In the genomic region with DNA sequence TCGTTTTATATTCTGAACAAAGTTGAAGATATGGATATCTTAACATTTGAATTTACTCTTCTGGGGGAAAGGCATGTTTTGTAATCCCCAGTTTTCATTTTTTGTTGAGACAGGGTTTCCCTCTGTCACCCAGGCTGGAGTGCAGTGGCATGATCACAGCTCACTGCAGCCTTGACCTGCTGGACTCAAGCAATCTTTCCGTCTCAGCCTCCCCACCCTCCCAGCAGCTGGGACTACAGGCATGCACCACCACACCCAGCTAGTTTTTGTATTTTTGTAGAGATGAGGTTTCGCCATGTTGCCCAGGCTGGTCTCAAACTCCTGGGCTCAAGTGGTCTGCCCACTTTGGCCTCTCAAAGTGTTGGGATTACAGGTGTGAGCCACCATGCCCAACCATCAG, we compare ENCODE assay signal across 11 cellular contexts. TPM values are rescaled to one million over a fixed set of nuclear protein-coding genes. Genes with fewer than 3 reads are reported as not detected.
DNase-seq lines count a peak whose midpoint lies in the region; ATAC-seq and TF ChIP-seq lines count a peak whose summit lies in the region.
"Not testable (repeated sequence)": the region's sequence is repeated elsewhere in the genome, so short reads cannot be mapped to it uniquely, and the experiment has no call there.
"Had no signal": no experiment of that assay in that cellular context is flagged by ENCODE, and none has a peak within 500 bp of the region (broad histone marks: within the 10 kb centered on the region; RNA-seq: fewer than 3 reads in every experiment).

No MANE protein-coding gene starts in this region.

- not testable (repeated sequence) for H3K9ac ChIP-seq in HUES64 (ENCODE audit: low read depth, low read length); trophoblast cell (ENCODE audit: low read length)
- H3K9ac ChIP-seq in mesenchymal stem cell (ENCODE audit: low read length): peak overlapping the region; percentile 94

- H3K79me2 ChIP-seq in trophoblast cell (ENCODE audit: control insufficient read depth, insufficient read depth, low read length, poor library complexity): peaks cover 14% of the 10 kb centered on the region

- H3K9me3 ChIP-seq in BE2C; HUES64 (ENCODE audit: insufficient read depth, low read depth, low read length); heart left ventricle; mesenchymal stem cell (ENCODE audit: control insufficient read depth, low read length); trophoblast cell (ENCODE audit: insufficient read depth, low read depth, low read length): not testable (repeated sequence)

- H3K4me3 ChIP-seq in BE2C (ENCODE audit: low read depth, low read length) (peak overlapping the region; percentile 98), HUES64 (ENCODE audit: low read length) (peak overlapping the region; percentile 42), choroid plexus epithelial cell (ENCODE audit: low read depth, low read length) (peak overlapping the region; percentile 72), heart left ventricle (peak overlapping the region; percentile 15 to 88 (median 71)), mesenchymal stem cell (ENCODE audit: insufficient read depth in 1 of 2, low read depth in 1 of 2, low read length in 2 of 2) (peak overlapping the region in 1 of 2 experiments; percentile 84)
- not testable (repeated sequence) for H3K4me3 ChIP-seq in trophoblast cell (ENCODE audit: low read depth, low read length)

- not testable (repeated sequence) for H3K4me1 ChIP-seq in BE2C; mesenchymal stem cell (ENCODE audit: control insufficient read depth, insufficient read depth, low read depth, low read length)
- peaks cover 41% of the 10 kb centered on the region for H3K4me1 ChIP-seq in HUES64 (ENCODE audit: insufficient read depth, low read length)
- peaks cover 0 to 58% (median 40%) of the 10 kb centered on the region in 12 donors for H3K4me1 ChIP-seq in heart left ventricle
- H3K4me1 ChIP-seq in trophoblast cell (ENCODE audit: control insufficient read depth in 1 of 2, insufficient read depth in 2 of 2, low read length in 2 of 2): peaks cover 29 to 32% of the 10 kb centered on the region in 2 experiments

- not testable (repeated sequence) for H3K27me3 Mint-ChIP-seq in activated B cell treated with CpG ODN at 0.5 μM for 24 hours

- 80% methylated on average over 2 of the region's 3 CpGs for WGBS in HUES64
- 27 to 44% (median 38%) methylated on average over 3 of the region's 3 CpGs for WGBS in heart left ventricle, 4 donors
- 67% methylated on average over 1 of the region's 3 CpGs for WGBS in mesenchymal stem cell
- WGBS in trophoblast cell (ENCODE audit: extremely low coverage, insufficient coverage, insufficient read length): no CpG with 5 or more reads among the region's 3 CpGs

- not testable (repeated sequence) for H3K4me2 ChIP-seq in mesenchymal stem cell (ENCODE audit: low read length, poor library complexity, severe bottlenecking)
- peak overlapping the region; percentile 48 for H3K4me2 ChIP-seq in trophoblast cell (ENCODE audit: low read length)

- H3K9me3 Mint-ChIP-seq in activated B cell treated with CpG ODN at 0.5 μM for 24 hours: not testable (repeated sequence)

- H3K4ac ChIP-seq in mesenchymal stem cell (ENCODE audit: low read depth in 1 of 2, low read length in 2 of 2): peak overlapping the region in 1 of 2 experiments; percentile 61
- peak overlapping the region; percentile 78 for H3K4ac ChIP-seq in trophoblast cell (ENCODE audit: low read depth, low read length)

- H2BK5ac ChIP-seq in mesenchymal stem cell (ENCODE audit: low read depth, low read length, poor library complexity, severe bottlenecking); trophoblast cell (ENCODE audit: low read depth, low read length, poor library complexity): not testable (repeated sequence)

- not testable (repeated sequence) for H4K12ac ChIP-seq in trophoblast cell (ENCODE audit: low read depth, low read length)

- TF ChIP-seq POLR2A in heart left ventricle (IDR thresholded peaks at IDR 0.05): not testable (repeated sequence)

- ATAC-seq in activated B cell treated with CpG ODN at 0.5 μM for 24 hours (ENCODE audit: low read depth); heart left ventricle: not testable (repeated sequence)

- H3K14ac ChIP-seq in mesenchymal stem cell (ENCODE audit: low read length in 2 of 2); trophoblast cell (ENCODE audit: low read length): not testable (repeated sequence)

- intact Hi-C loops in activated B cell treated with CpG ODN at 0.5 μM for 24 hours (cut with micrococcal nuclease): loop anchor here (10.0 kb wide), 2 partner anchors 398 to 438 kb away; partner anchors contain the start of gene BIN2
- intact Hi-C loops in heart left ventricle (cut with DNase I): loop anchor here in 5 of 10 donors (5.0 to 10.0 kb wide), 6 partner anchors 55 to 162 kb away; partner anchors contain the start of gene ATF1 (in 1 of the 5)

- DNase-seq in BE2C; activated B cell treated with CpG ODN at 0.5 μM for 24 hours; choroid plexus epithelial cell (ENCODE audit: low read depth); mesenchymal stem cell; trophoblast cell: not testable (repeated sequence)
- DNase-seq in heart left ventricle (peak in 1 of 5 donors; percentile 38), substantia nigra (lab: John Stamatoyannopoulos, UW) (peak in 4 of 49 donors; percentile 6 to 25 (median 14))

- peaks cover 51% of the 10 kb centered on the region for H3K36me3 ChIP-seq in BE2C
- H3K36me3 ChIP-seq in HUES64 (ENCODE audit: insufficient read depth, low read length); trophoblast cell (ENCODE audit: control insufficient read depth in 1 of 2, insufficient read depth in 2 of 2, low read length in 2 of 2): not testable (repeated sequence)
- H3K36me3 ChIP-seq in heart left ventricle: peaks cover 0 to 28% (median 19%) of the 10 kb centered on the region in 9 donors
- peaks cover 0 to 19% of the 10 kb centered on the region in 2 experiments for H3K36me3 ChIP-seq in mesenchymal stem cell (ENCODE audit: control insufficient read depth in 1 of 2, insufficient read depth in 2 of 2, low read depth in 1 of 2, low read length in 2 of 2)

- not testable (repeated sequence) for TF ChIP-seq CTCF in BE2C (IDR thresholded peaks at IDR 0.05; ENCODE audit: low read depth, low read length); activated B cell treated with CpG ODN at 0.5 μM for 24 hours (IDR thresholded peaks at IDR 0.05); choroid plexus epithelial cell (conservative IDR thresholded peaks at IDR 0.05; ENCODE audit: low read depth, low read length); heart left ventricle (IDR thresholded peaks at IDR 0.05)

- not testable (repeated sequence) for H3K79me1 ChIP-seq in mesenchymal stem cell (replicated peaks; ENCODE audit: low read length, poor library complexity, severe bottlenecking)
- peaks cover 37% of the 10 kb centered on the region for H3K79me1 ChIP-seq in trophoblast cell (ENCODE audit: low read length)

- not testable (repeated sequence) for H3K27me3 ChIP-seq in BE2C; HUES64 (ENCODE audit: insufficient read depth, low read length); heart left ventricle; mesenchymal stem cell (ENCODE audit: control insufficient read depth in 1 of 2, insufficient read depth in 1 of 2, low read length in 2 of 2); trophoblast cell (ENCODE audit: insufficient read depth, low read length)

- H2BK15ac ChIP-seq in mesenchymal stem cell (ENCODE audit: low read depth, poor library complexity, severe bottlenecking): not testable (repeated sequence)

- not testable (repeated sequence) for H3K27ac ChIP-seq in HUES64 (ENCODE audit: low read depth, low read length); mesenchymal stem cell (ENCODE audit: low read length, poor library complexity, severe bottlenecking); trophoblast cell (ENCODE audit: low read depth, low read length)
- peak overlapping the region in 10 of 12 donors; percentile 3 to 95 (median 88) for H3K27ac ChIP-seq in heart left ventricle
- H3K27ac ChIP-seq in substantia nigra (ENCODE audit: low read depth, low read length, poor library complexity, severe bottlenecking): peak overlapping the region; percentile 96

- H3K27ac Mint-ChIP-seq in activated B cell treated with CpG ODN at 0.5 μM for 24 hours: peak overlapping the region; percentile 98

- not testable (repeated sequence) for H2AFZ ChIP-seq in mesenchymal stem cell (ENCODE audit: low read depth, low read length)
- peak overlapping the region; percentile 54 for H2AFZ ChIP-seq in trophoblast cell (ENCODE audit: insufficient read depth, low read length, poor library complexity)

- CTCF ChIA-PET in activated B cell treated with CpG ODN at 0.5 μM for 24 hours (lab: Charles Lee): interaction anchor here (0.9 to 6.2 kb wide), 2 partner anchors 59 to 162 kb away, joined by 3 to 42 read pairs; no protein-coding TSS in a partner anchor

- H3K36me3 Mint-ChIP-seq in activated B cell treated with CpG ODN at 0.5 μM for 24 hours (ENCODE audit: low read depth): peaks cover 39% of the 10 kb centered on the region

- H2BK12ac ChIP-seq in mesenchymal stem cell (ENCODE audit: low read length in 2 of 2): not testable (repeated sequence)
- peak overlapping the region; percentile 73 for H2BK12ac ChIP-seq in trophoblast cell (ENCODE audit: low read length)

- peaks cover 82% of the 10 kb centered on the region for H3K4me1 Mint-ChIP-seq in activated B cell treated with CpG ODN at 0.5 μM for 24 hours

- not testable (repeated sequence) for H4K8ac ChIP-seq in mesenchymal stem cell (ENCODE audit: low read length)
- H4K8ac ChIP-seq in trophoblast cell (ENCODE audit: low read depth, low read length): peak overlapping the region; percentile 72

- H3K23ac ChIP-seq in mesenchymal stem cell (ENCODE audit: low read length in 2 of 2); trophoblast cell (ENCODE audit: low read length): not testable (repeated sequence)

- H3K4me3 Mint-ChIP-seq in activated B cell treated with CpG ODN at 0.5 μM for 24 hours: peak overlapping the region; percentile 97

- H4K91ac ChIP-seq in mesenchymal stem cell (ENCODE audit: low read length): not testable (repeated sequence)
- peak overlapping the region; percentile 62 for H4K91ac ChIP-seq in trophoblast cell (ENCODE audit: low read depth, low read length)

- not testable (repeated sequence) for H3K18ac ChIP-seq in mesenchymal stem cell (ENCODE audit: low read depth in 1 of 2, low read length in 2 of 2); trophoblast cell (ENCODE audit: low read length)

- not testable (repeated sequence) for H2BK120ac ChIP-seq in mesenchymal stem cell (ENCODE audit: low read depth, low read length); trophoblast cell (ENCODE audit: insufficient read depth, low read length, poor library complexity)

- H2AK5ac ChIP-seq in mesenchymal stem cell (ENCODE audit: low read length, severe bottlenecking); trophoblast cell (ENCODE audit: low read length): not testable (repeated sequence)

- POLR2A ChIA-PET in activated B cell treated with CpG ODN at 0.5 μM for 24 hours (lab: Charles Lee): interaction anchor here (1.1 kb wide), 1 partner anchor 400 kb away, joined by 4 read pairs; no protein-coding TSS in a partner anchor

RNA-seq across cellular contexts. Expression of gene HIGD1C, which starts 25.4 kb away (rescaled TPM):
- not detected for polyA plus RNA-seq in BE2C (2012; ENCODE audit: insufficient read depth, insufficient read length, low read depth)
- not detected for polyA plus RNA-seq in HUES64 (2013, experiment 1 of 2)
- polyA plus RNA-seq in HUES64 (2013, experiment 2 of 2): not detected
- total RNA-seq in activated B cell treated with CpG ODN at 0.5 μM for 24 hours (not detected in 2 replicates), heart left ventricle (not detected)
- polyA plus RNA-seq in heart left ventricle: not detected
- polyA plus RNA-seq in mesenchymal stem cell (2013, experiment 1 of 2): not detected
- polyA plus RNA-seq in mesenchymal stem cell (2013, experiment 2 of 2): not detected
- not detected in 2 replicates for polyA plus RNA-seq in trophoblast cell (2013)
- total RNA-seq: activated CD4-positive, alpha-beta T cell treated with anti-CD3 and anti-CD28 coated beads for 36 hours; dermis blood vessel endothelial cell; kidney epithelial cell had no signal
